ENCODE assay signal across 29 cellular contexts in the genomic region with DNA sequence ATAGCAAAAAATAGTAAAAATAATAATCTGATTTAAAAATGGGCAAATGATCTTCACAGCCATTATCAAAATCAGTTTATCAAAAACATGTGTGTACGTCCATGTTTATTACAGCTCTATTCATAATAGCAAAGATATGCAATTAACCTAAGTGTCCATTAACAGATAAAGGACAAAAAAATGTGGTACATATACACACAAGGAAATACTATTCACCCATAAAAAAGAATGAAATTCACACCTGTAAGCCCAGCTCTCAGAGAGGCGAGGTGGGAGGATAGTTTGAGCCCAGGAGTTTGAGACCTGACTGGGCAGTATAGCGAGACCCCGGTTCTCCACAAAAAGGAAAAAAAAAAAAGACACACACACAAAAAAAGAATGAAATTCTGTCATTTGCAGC.
"Had no signal": no experiment of that assay in that cellular context is flagged by ENCODE, and none has a peak within 500 bp of the region (broad histone marks: within the 10 kb centered on the region; RNA-seq: fewer than 3 reads in every experiment).

No MANE protein-coding gene starts in this region.

- H3K27me3 Mint-ChIP-seq: naive B cell; progenitor cell of endocrine pancreas; stimulated activated naive B cell treated with anti-CD40 and anti-IgM and Interleukin-4, amounts not matched to agents 10 μg/mL and 1 μg/mL and 100 μg/mL, for 72 hours had no signal

- H3K9me3 ChIP-seq: neutrophil, ovary, right atrium auricular region, stomach, testis, thyroid gland, transverse colon, upper lobe of right lung, uterus had no signal

- H3K4me3 Mint-ChIP-seq: mesothelial cell of epicardium; naive B cell; natural killer cell; nephron progenitor cell; neural progenitor cell; stimulated activated naive B cell treated with anti-CD40 and anti-IgM and Interleukin-4, amounts not matched to agents 10 μg/mL and 1 μg/mL and 100 μg/mL, for 72 hours had no signal

- H3K27me3 ChIP-seq: neural progenitor cell, neutrophil, ovary, right atrium auricular region, stomach, testis, thyroid gland, transverse colon, upper lobe of right lung, uterus had no signal

- ATAC-seq: natural killer cell; sciatic nerve; stimulated activated naive B cell treated with anti-CD40 and anti-IgM and Interleukin-4, amounts not matched to agents 10 μg/mL and 1 μg/mL and 100 μg/mL, for 72 hours; stimulated activated naive CD8-positive, alpha-beta T cell treated with anti-CD3 and anti-CD28 coated beads, Interleukin-15, Interleukin-2, amounts not matched to agents 100 U/mL and 50 U/mL, for 24 hours; upper lobe of right lung had no signal

- H3K27ac Mint-ChIP-seq: mesothelial cell of epicardium; neural progenitor cell; progenitor cell of endocrine pancreas; stimulated activated naive B cell treated with anti-CD40 and anti-IgM and Interleukin-4, amounts not matched to agents 10 μg/mL and 1 μg/mL and 100 μg/mL, for 72 hours had no signal

- H3K4me3 ChIP-seq: left ventricle myocardium inferior, lung, neural progenitor cell, ovary, right atrium auricular region, skin epidermis, stomach, testis, thyroid gland, transverse colon, upper lobe of right lung, uterus had no signal

- DNase-seq: hypothalamus; immature natural killer cell; islet precursor cell; left ventricle myocardium inferior; mesendoderm; naive B cell; natural killer cell; nephron progenitor cell; ovary; stimulated activated CD4-positive, alpha-beta T cell treated with anti-CD3 and anti-CD28 coated beads, Interleukin-12 subunit alpha, Interleukin-12 subunit beta, amount 100 ng/mL, for 4 hours; stimulated activated CD4-positive, alpha-beta T cell treated with anti-CD3 and anti-CD28 coated beads, Interleukin-15, amount 100 ng/mL, for 24 hours; stimulated activated CD4-positive, alpha-beta T cell treated with anti-CD3 and anti-CD28 coated beads, Interleukin-2, amount 100 ng/mL, for 24 hours; stimulated activated CD4-positive, alpha-beta T cell treated with anti-CD3 and anti-CD28 coated beads, Interleukin-4, amount 100 ng/mL, for 1 hour; stimulated activated naive B cell treated with anti-CD40 and anti-IgM and Interleukin-4, amounts not matched to agents 10 μg/mL and 1 μg/mL and 100 μg/mL, for 72 hours; stimulated activated naive CD8-positive, alpha-beta T cell treated with anti-CD3 and anti-CD28 coated beads, Interleukin-15, Interleukin-2, amounts not matched to agents 100 U/mL and 50 U/mL, for 24 hours; stomach; testis; thyroid gland; transverse colon; upper lobe of right lung; uterus had no signal

- H3K9ac ChIP-seq: neural progenitor cell had no signal

- H3K4me1 ChIP-seq: neural progenitor cell, testis, uterus had no signal

- H3K36me3 ChIP-seq: left ventricle myocardium inferior, neural progenitor cell, ovary, right atrium auricular region, stomach, thyroid gland, transverse colon, upper lobe of right lung, uterus had no signal

- H2AFZ ChIP-seq: neural progenitor cell had no signal

- H3K4me2 ChIP-seq: neural progenitor cell had no signal

- H3K27ac ChIP-seq: left ventricle myocardium inferior, neural progenitor cell, neutrophil, ovary, right atrium auricular region, skin epidermis, stomach, testis, thyroid gland, transverse colon, upper lobe of right lung had no signal
